In the genomic region with DNA sequence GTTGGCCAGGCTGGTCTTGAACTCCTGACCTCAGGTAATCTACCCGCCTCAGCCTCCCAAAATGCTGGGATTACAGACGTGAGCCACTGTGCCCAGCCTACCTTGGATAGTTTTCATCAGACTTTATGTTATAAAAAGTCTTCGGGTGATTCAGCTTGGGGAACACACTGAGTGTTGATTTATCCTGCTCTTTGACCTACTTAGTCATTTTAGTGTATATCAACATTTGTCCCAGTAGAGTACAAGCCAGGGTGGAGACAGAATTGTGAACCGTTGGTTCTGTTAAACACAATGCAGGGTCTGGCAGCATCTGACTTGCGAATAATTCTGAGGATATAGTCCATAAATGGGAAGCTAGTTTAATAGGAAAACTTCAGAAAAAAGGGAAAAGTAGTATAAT, we compare ENCODE assay signal across 13 cellular contexts. TPM values are rescaled to one million over a fixed set of nuclear protein-coding genes. Genes with fewer than 3 reads are reported as not detected.
DNase-seq lines count a peak whose midpoint lies in the region; ATAC-seq and TF ChIP-seq lines count a peak whose summit lies in the region.
"Had no signal": no experiment of that assay in that cellular context is flagged by ENCODE, and none has a peak within 500 bp of the region (broad histone marks: within the 10 kb centered on the region; RNA-seq: fewer than 3 reads in every experiment).

No MANE protein-coding gene starts in this region.

- H3K9me3 ChIP-seq in PC-9 (ENCODE audit: insufficient read depth, low read depth) (no peaks in the 10 kb centered on the region), esophagus muscularis mucosa (no peaks in the 10 kb centered on the region)
- H3K9me3 ChIP-seq: neutrophil had no signal

- no peaks in the 10 kb centered on the region for H3K27me3 ChIP-seq in PC-9 (ENCODE audit: insufficient read depth, low read depth)
- no peaks in the 10 kb centered on the region for H3K27me3 ChIP-seq in esophagus muscularis mucosa
- H3K27me3 ChIP-seq: neutrophil had no signal

- H3K4me2 ChIP-seq in PC-9, result peak overlapping the region; percentile 62

- H3K4me1 ChIP-seq in PC-9 (replicated peaks; ENCODE audit: insufficient read depth) (peaks cover 45% of the 10 kb centered on the region), esophagus muscularis mucosa (peaks cover 17 to 40% (median 28%) of the 10 kb centered on the region in 4 donors)

- H3K27me3 Mint-ChIP-seq in osteocyte (ENCODE audit: unreplicated experiment), result no peaks in the 10 kb centered on the region
- no peaks in the 10 kb centered on the region for H3K27me3 Mint-ChIP-seq in activated naive CD4-positive, alpha-beta T cell treated with anti-CD3 and anti-CD28 coated beads, Interleukin-2, amount 10 ng/mL, durations not matched to agents 7 days and 5 days

- peaks cover 57% of the 10 kb centered on the region for H3K36me3 Mint-ChIP-seq in osteocyte (ENCODE audit: unreplicated experiment)
- peaks cover 62% of the 10 kb centered on the region for H3K36me3 Mint-ChIP-seq in activated naive CD4-positive, alpha-beta T cell treated with anti-CD3 and anti-CD28 coated beads, Interleukin-2, amount 10 ng/mL, durations not matched to agents 7 days and 5 days

- BruUV-seq in PC-9 (replicated peaks; lab: Mats Ljungman, UMichigan), result TSS peak; percentile 45

- CTCF ChIA-PET in PC-9 (lab: Charles Lee), result no interaction called here
- CTCF ChIA-PET in activated naive CD4-positive, alpha-beta T cell treated with anti-CD3 and anti-CD28 coated beads, Interleukin-2, amount 10 ng/mL, durations not matched to agents 7 days and 5 days (lab: Charles Lee), result interaction anchor here (2.0 kb wide), 1 partner anchor 9 kb away, joined by 6 read pairs; no protein-coding TSS in a partner anchor

- 70% methylated on average over 5 of the region's 5 CpGs for WGBS in esophagus muscularis mucosa

- peak overlapping the region; percentile 99 for H3K27ac ChIP-seq in PC-9
- peak overlapping the region; percentile 72 to 85 (median 80) for H3K27ac ChIP-seq in esophagus muscularis mucosa (replicated peaks in 1 of 4)
- H3K27ac ChIP-seq: neutrophil had no signal

- no peak for ATAC-seq in HG02678 (IDR thresholded peaks at IDR 0.05; ENCODE audit: unreplicated experiment)
- ATAC-seq: WTC11 had no signal

- peaks cover 41% of the 10 kb centered on the region for H3K4me1 Mint-ChIP-seq in osteocyte (ENCODE audit: unreplicated experiment)
- H3K4me1 Mint-ChIP-seq in activated naive CD4-positive, alpha-beta T cell treated with anti-CD3 and anti-CD28 coated beads, Interleukin-2, amount 10 ng/mL, durations not matched to agents 7 days and 5 days, result no peaks in the 10 kb centered on the region
- H3K4me1 Mint-ChIP-seq: WTC11 had no signal

- H4K20me1 ChIP-seq in PC-9 (ENCODE audit: insufficient read depth), result no peaks in the 10 kb centered on the region

- peaks cover 33% of the 10 kb centered on the region for H3F3A ChIP-seq in PC-9 (ENCODE audit: insufficient read depth, low read depth)

- POLR2A ChIA-PET in PC-9 (lab: Charles Lee; ENCODE audit: unreplicated experiment), result no interaction called here

- H3K36me3 ChIP-seq in PC-9 (ENCODE audit: low read depth) (no peaks in the 10 kb centered on the region), esophagus muscularis mucosa (peaks cover 14 to 85% (median 56%) of the 10 kb centered on the region in 4 donors)

- no peaks in the 10 kb centered on the region for H3K79me2 ChIP-seq in PC-9 (ENCODE audit: low read depth)

- no peaks in the 10 kb centered on the region for H3K9me3 Mint-ChIP-seq in osteocyte (ENCODE audit: unreplicated experiment)
- H3K9me3 Mint-ChIP-seq in activated naive CD4-positive, alpha-beta T cell treated with anti-CD3 and anti-CD28 coated beads, Interleukin-2, amount 10 ng/mL, durations not matched to agents 7 days and 5 days, result no peaks in the 10 kb centered on the region
- H3K9me3 Mint-ChIP-seq: activated T-helper 1 cell treated with anti-CD3 and anti-CD28 coated beads, Interleukin-12 subunit alpha, Interleukin-12 subunit beta, Interleukin-2, Interleukin-4 antibody, amounts not matched to agents 30 ng/mL and 10 ng/mL and 1 ng/mL, durations not matched to agents 14 hours and 24 hours and 36 hours; WTC11 had no signal

- intact Hi-C loops in PC-9 (cut with micrococcal nuclease; ENCODE audit: unreplicated experiment) (loop anchor here (1.0 to 10.0 kb wide), 2 partner anchors 10 to 65 kb away; no protein-coding TSS in a partner anchor), esophagus muscularis mucosa (cut with DNase I) (loop anchor here (5.0 kb wide), 1 partner anchor 38 kb away; the partner anchor contains the start of gene NFX1)

- H3K4me3 Mint-ChIP-seq in osteocyte (ENCODE audit: unreplicated experiment), result no peak overlapping the region
- H3K4me3 Mint-ChIP-seq in activated naive CD4-positive, alpha-beta T cell treated with anti-CD3 and anti-CD28 coated beads, Interleukin-2, amount 10 ng/mL, durations not matched to agents 7 days and 5 days, result no peak overlapping the region
- H3K4me3 Mint-ChIP-seq: activated T-helper 1 cell treated with anti-CD3 and anti-CD28 coated beads, Interleukin-12 subunit alpha, Interleukin-12 subunit beta, Interleukin-2, Interleukin-4 antibody, amounts not matched to agents 30 ng/mL and 10 ng/mL and 1 ng/mL, durations not matched to agents 14 hours and 24 hours and 36 hours; WTC11 had no signal

- H3K27ac Mint-ChIP-seq in osteocyte (ENCODE audit: unreplicated experiment), result peak overlapping the region; percentile 74
- no peak overlapping the region for H3K27ac Mint-ChIP-seq in activated naive CD4-positive, alpha-beta T cell treated with anti-CD3 and anti-CD28 coated beads, Interleukin-2, amount 10 ng/mL, durations not matched to agents 7 days and 5 days
- H3K27ac Mint-ChIP-seq: activated T-helper 1 cell treated with anti-CD3 and anti-CD28 coated beads, Interleukin-12 subunit alpha, Interleukin-12 subunit beta, Interleukin-2, Interleukin-4 antibody, amounts not matched to agents 30 ng/mL and 10 ng/mL and 1 ng/mL, durations not matched to agents 14 hours and 24 hours and 36 hours; WTC11 had no signal

- H2AFZ ChIP-seq in PC-9, result no peak overlapping the region

- TF ChIP-seq EP300 in esophagus muscularis mucosa (IDR thresholded peaks at IDR 0.05), result no peak

- no peak overlapping the region for H3K4me3 ChIP-seq in PC-9
- no peak overlapping the region for H3K4me3 ChIP-seq in esophagus muscularis mucosa

- peak; percentile 65 for DNase-seq in A172 (ENCODE audit: low spot score)
- peak in 1 of 2 experiments; percentile 69 for DNase-seq in PC-9
- DNase-seq in esophagus muscularis mucosa (ENCODE audit: extremely low spot score), result no peak
- DNase-seq in osteocyte (ENCODE audit: extremely low spot score, unreplicated experiment), result no peak
- no peak for DNase-seq in pons (ENCODE audit: low spot score)
- no peak for DNase-seq in NCI-H345 (lab: John Stamatoyannopoulos, UW)
- no peak for DNase-seq in activated naive CD4-positive, alpha-beta T cell treated with anti-CD3 and anti-CD28 coated beads, Interleukin-2, amount 10 ng/mL, durations not matched to agents 7 days and 5 days
- DNase-seq: NCI-H1694 treated with DMSO at 0.1 percent for 48 hours, RPMI8226 had no signal

- no peak for TF ChIP-seq POLR2A in esophagus muscularis mucosa (IDR thresholded peaks at IDR 0.05; ENCODE audit: low read depth)

- no peak for TF ChIP-seq CTCF in PC-9 (conservative IDR thresholded peaks at IDR 0.05)
- TF ChIP-seq CTCF in esophagus muscularis mucosa (IDR thresholded peaks at IDR 0.05), result no peak
- TF ChIP-seq CTCF in osteocyte (IDR thresholded peaks at IDR 0.05), result no peak

- no peaks in the 10 kb centered on the region for H3K9me2 ChIP-seq in PC-9 (ENCODE audit: insufficient read depth)

RNA-seq across cellular contexts. Expression of gene NFX1, which starts 39.7 kb away (rescaled TPM):
- total RNA-seq in A172 (2014; rRNA removed; shearing (Covaris generic)), result 16.3 and 21.7 TPM in 2 replicates
- 14.9 and 15.0 TPM in 2 replicates for total RNA-seq in PC-9 (2021)
- 10 to 100 TPM; 32.1 to 49.4 (median 36.9) TPM for total RNA-seq in esophagus muscularis mucosa
- total RNA-seq in osteocyte, result 36.1 and 39.9 TPM in 2 replicates
